In the genomic region with DNA sequence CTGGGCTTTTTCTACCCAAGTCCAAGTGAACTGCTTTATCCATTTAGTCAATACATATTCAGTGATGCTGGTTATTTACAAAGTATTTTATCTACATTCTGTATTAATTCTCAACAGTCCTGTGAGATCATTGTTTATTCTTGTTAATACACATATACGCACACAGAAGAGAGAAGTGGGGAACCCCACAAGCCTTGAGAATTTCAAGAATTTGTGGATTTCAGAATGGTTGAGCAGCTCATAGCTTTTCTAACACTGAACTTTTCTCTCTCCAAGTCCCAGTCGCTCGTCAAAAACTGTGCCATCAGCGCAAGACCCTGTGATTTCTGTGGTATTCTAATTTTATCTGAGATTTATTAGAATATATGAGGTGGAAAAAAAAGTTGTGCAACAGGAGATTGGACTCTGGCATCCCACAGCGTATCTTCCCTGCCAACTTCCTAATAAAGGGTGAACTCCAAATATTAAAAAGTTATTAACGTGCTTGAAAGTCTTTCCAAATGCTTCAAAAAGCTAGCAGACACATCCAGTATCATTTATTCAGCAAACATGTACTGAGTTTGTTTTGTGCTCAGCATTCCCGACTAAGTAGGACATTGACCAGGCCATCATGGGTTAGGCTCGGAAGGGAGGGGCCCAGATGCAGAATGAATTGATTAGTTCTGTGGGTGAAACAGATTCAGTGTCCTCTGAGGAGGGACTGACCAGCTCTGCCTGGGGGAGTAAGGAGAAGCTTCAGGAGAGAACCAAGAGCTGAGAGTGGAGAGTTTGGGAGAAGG, we compare ENCODE assay signal across 16 cellular contexts.
DNase-seq lines count a peak whose midpoint lies in the region; ATAC-seq, FAIRE-seq and TF ChIP-seq lines count a peak whose summit lies in the region.
"Had no signal": no experiment of that assay in that cellular context is flagged by ENCODE, and none has a peak within 500 bp of the region (broad histone marks: within the 10 kb centered on the region; RNA-seq: fewer than 3 reads in every experiment).

No MANE protein-coding gene starts in this region.

- H3K27me3 ChIP-seq in liver (ENCODE audit: control insufficient read depth in 4 of 4, insufficient read depth in 4 of 4, low read length in 3 of 4) (no peaks in the 10 kb centered on the region), HepG2 (ENCODE audit: control insufficient read depth in 1 of 2, insufficient read depth in 2 of 2, low read length in 2 of 2) (no peaks in the 10 kb centered on the region), hepatocyte (no peaks in the 10 kb centered on the region), sigmoid colon (no peaks in the 10 kb centered on the region)

- TF ChIP-seq EP300 in HepG2 (IDR thresholded peaks at IDR 0.05; ENCODE audit: low read depth in 2 of 2, low read length in 2 of 2) = no peak
- no peak for TF ChIP-seq EP300 in HepG2 (CRISPR knock-in tag; IDR thresholded peaks at IDR 0.05; ENCODE audit: borderline replicate concordance)
- no peak for TF ChIP-seq EP300 in sigmoid colon (IDR thresholded peaks at IDR 0.05)

- TF ChIP-seq RAD21 in liver (IDR thresholded peaks at IDR 0.05) = peak in 1 of 2 donors; percentile 43
- TF ChIP-seq RAD21 in HepG2 (CRISPR knock-in tag; IDR thresholded peaks at IDR 0.05) = no peak

- H3K79me2 ChIP-seq in HepG2 (ENCODE audit: insufficient read depth, low read length) (no peaks in the 10 kb centered on the region), hepatocyte (peaks cover 79% of the 10 kb centered on the region)

- H3K4me3 ChIP-seq in liver (ENCODE audit: low read depth in 1 of 3, low read length in 3 of 3) = no peak overlapping the region
- no peak overlapping the region for H3K4me3 ChIP-seq in HepG2 (replicated peaks in 1 of 3; ENCODE audit: insufficient read depth in 1 of 3, low read depth in 2 of 3, low read length in 3 of 3)
- no peak overlapping the region for H3K4me3 ChIP-seq in hepatocyte
- peak overlapping the region in 1 of 4 donors; percentile 15 for H3K4me3 ChIP-seq in sigmoid colon

- DNase-seq in HepG2 (ENCODE audit: low spot score) (no peak), hepatocyte (ENCODE audit: low spot score) (no peak), sigmoid colon (no peak)
- no peak for DNase-seq in stimulated activated CD8-positive, alpha-beta memory T cell treated with anti-CD3 and anti-CD28 coated beads, Interleukin-4, amount 100 ng/mL, for 48 hours
- DNase-seq: activated CD4-positive, alpha-beta memory T cell treated with anti-CD3 and anti-CD28 coated beads for 36 hours; activated effector memory CD4-positive, alpha-beta T cell treated with anti-CD3 and anti-CD28 coated beads, Interleukin-2, amount 50 U/mL, for 16 hours; NCI-H1417; NCI-H524; substantia nigra; T1000 had no signal

- no peak overlapping the region for H3K9ac ChIP-seq in liver (ENCODE audit: low read depth in 1 of 2, low read length in 2 of 2)
- H3K9ac ChIP-seq in HepG2 (ENCODE audit: insufficient read depth, low read depth, low read length) = no peak overlapping the region

- POLR2A ChIA-PET in HepG2 (lab: Yijun Ruan, JAX) = no interaction called here

- ATAC-seq in HepG2 = no peak
- ATAC-seq in GM19023 (IDR thresholded peaks at IDR 0.05; ENCODE audit: unreplicated experiment) = no peak
- no peak for ATAC-seq in HG03571 (IDR thresholded peaks at IDR 0.05; ENCODE audit: unreplicated experiment)
- no peak for ATAC-seq in HG02970 (IDR thresholded peaks at IDR 0.05; ENCODE audit: low FRiP score, unreplicated experiment)

- H3K36me3 ChIP-seq in liver (ENCODE audit: control insufficient read depth in 4 of 4, insufficient read depth in 3 of 4, low read depth in 1 of 4, low read length in 3 of 4) (no peaks in the 10 kb centered on the region), HepG2 (replicated peaks in 1 of 2; ENCODE audit: control insufficient read depth in 1 of 2, insufficient read depth in 2 of 2, low read length in 2 of 2) (no peaks in the 10 kb centered on the region), hepatocyte (replicated peaks; ENCODE audit: insufficient read depth, low read depth) (no peaks in the 10 kb centered on the region), sigmoid colon (peaks cover 0 to 8% (median 0%) of the 10 kb centered on the region in 4 donors)

- H3K9me3 ChIP-seq in liver (ENCODE audit: control insufficient read depth in 4 of 4, low read length in 3 of 4) (no peaks in the 10 kb centered on the region), HepG2 (ENCODE audit: low read length) (no peaks in the 10 kb centered on the region), hepatocyte (ENCODE audit: low read depth) (no peaks in the 10 kb centered on the region), sigmoid colon (no peaks in the 10 kb centered on the region)

- H3K4me2 ChIP-seq in HepG2 (ENCODE audit: low read depth, low read length) = no peak overlapping the region
- H3K4me2 ChIP-seq in hepatocyte = peak overlapping the region; percentile 6

- H3K27ac ChIP-seq in liver (ENCODE audit: low read depth in 1 of 2, low read length in 2 of 2) (peak overlapping the region in 1 of 2 donors; percentile 60), HepG2 (ENCODE audit: extremely low read length, insufficient read depth, low read length) (no peak overlapping the region), hepatocyte (peak overlapping the region; percentile 46), sigmoid colon (peak overlapping the region; percentile 94 to 99 (median 98))

- H4K20me1 ChIP-seq in HepG2 (ENCODE audit: insufficient read depth, low read length) = no peaks in the 10 kb centered on the region
- peaks cover 2% of the 10 kb centered on the region for H4K20me1 ChIP-seq in hepatocyte (ENCODE audit: insufficient read depth, poor library complexity, severe bottlenecking)

- H2AFZ ChIP-seq in HepG2 (ENCODE audit: low read length) (no peak overlapping the region), hepatocyte (no peak overlapping the region)

- in situ Hi-C loops in HepG2 (cut with HindIII; ENCODE audit: extremely low pct_ligation_motif_present, low pct_unique_long_range_greater_than_20kb) = no loop called here

- H3K4me1 ChIP-seq in liver (ENCODE audit: control insufficient read depth in 4 of 4, insufficient read depth in 4 of 4, low read length in 3 of 4) (peaks cover 2 to 36% (median 17%) of the 10 kb centered on the region in 4 donors), HepG2 (ENCODE audit: insufficient read depth, low read length) (0 out of 2 replicates have a peak, but pooled peaks cover 7% of the 10 kb centered on the region), hepatocyte (ENCODE audit: insufficient read depth) (peaks cover 40% of the 10 kb centered on the region), sigmoid colon (peaks cover 3 to 100% (median 95%) of the 10 kb centered on the region in 4 donors)

- no peak for TF ChIP-seq CTCF in liver (IDR thresholded peaks at IDR 0.05; ENCODE audit: low read depth, low read length, missing input control)
- no peak for TF ChIP-seq CTCF in HepG2 (CRISPR knock-in tag; IDR thresholded peaks at IDR 0.05)
- TF ChIP-seq CTCF in hepatocyte (IDR thresholded peaks at IDR 0.05; ENCODE audit: poor library complexity) = no peak
- TF ChIP-seq CTCF in sigmoid colon (IDR thresholded peaks at IDR 0.05) = no peak

- CTCF ChIA-PET in HepG2 (lab: Yijun Ruan, JAX; ENCODE audit: low intra/inter-chr PET ratio, low total read pairs) = no interaction called here

- TF ChIP-seq POLR2A in HepG2 (IDR thresholded peaks at IDR 0.05; ENCODE audit: insufficient read depth in 1 of 2, low read depth in 2 of 2, low read length in 2 of 2) (no peak), sigmoid colon (IDR thresholded peaks at IDR 0.05) (no peak)

- 46% methylated on average over 8 of the region's 8 CpGs for WGBS in liver
- 75% methylated on average over 8 of the region's 8 CpGs for WGBS in HepG2 (ENCODE audit: low lambda C conversion rate)
- WGBS in hepatocyte (ENCODE audit: low lambda C conversion rate, missing lambda C conversion rate) = 73% methylated on average over 8 of the region's 8 CpGs
- WGBS in sigmoid colon, 2 donors = 75 to 89% methylated on average over 8 of the region's 8 CpGs

- intact Hi-C loops in HepG2 (cut with micrococcal nuclease; ENCODE audit: unreplicated experiment) = no loop called here
- intact Hi-C loops in sigmoid colon (cut with DNase I) = no loop called here

- no peak for FAIRE-seq in HepG2 (lab: Jason Lieb, UNC)
- FAIRE-seq: endothelial cell of umbilical vein, RCC 7860 had no signal

- no peaks in the 10 kb centered on the region for H3K9me2 ChIP-seq in hepatocyte (replicated peaks; ENCODE audit: insufficient read depth)

- no TSS peak for BruUV-seq in HepG2 (replicated peaks; lab: Mats Ljungman, UMichigan)

TF ChIP-seq in liver, 16 proteins besides CTCF, POLR2A, EP300 and RAD21 (continues in another document):
- TF ChIP-seq EGR1 (IDR thresholded peaks at IDR 0.05; ENCODE audit: low read depth in 2 of 2) (no peak), RXRA (IDR thresholded peaks at IDR 0.05) (peak; percentile 25 to 45)
- TF ChIP-seq, protein P1, sequence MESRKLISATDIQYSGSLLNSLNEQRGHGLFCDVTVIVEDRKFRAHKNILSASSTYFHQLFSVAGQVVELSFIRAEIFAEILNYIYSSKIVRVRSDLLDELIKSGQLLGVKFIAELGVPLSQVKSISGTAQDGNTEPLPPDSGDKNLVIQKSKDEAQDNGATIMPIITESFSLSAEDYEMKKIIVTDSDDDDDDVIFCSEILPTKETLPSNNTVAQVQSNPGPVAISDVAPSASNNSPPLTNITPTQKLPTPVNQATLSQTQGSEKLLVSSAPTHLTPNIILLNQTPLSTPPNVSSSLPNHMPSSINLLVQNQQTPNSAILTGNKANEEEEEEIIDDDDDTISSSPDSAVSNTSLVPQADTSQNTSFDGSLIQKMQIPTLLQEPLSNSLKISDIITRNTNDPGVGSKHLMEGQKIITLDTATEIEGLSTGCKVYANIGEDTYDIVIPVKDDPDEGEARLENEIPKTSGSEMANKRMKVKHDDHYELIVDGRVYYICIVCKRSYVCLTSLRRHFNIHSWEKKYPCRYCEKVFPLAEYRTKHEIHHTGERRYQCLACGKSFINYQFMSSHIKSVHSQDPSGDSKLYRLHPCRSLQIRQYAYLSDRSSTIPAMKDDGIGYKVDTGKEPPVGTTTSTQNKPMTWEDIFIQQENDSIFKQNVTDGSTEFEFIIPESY (IDR thresholded peaks at IDR 0.05) = no peak

TF ChIP-seq in HepG2, 621 proteins besides CTCF, POLR2A, EP300 and RAD21:
- TF ChIP-seq NFATC3 (CRISPR knock-in tag; IDR thresholded peaks at IDR 0.05) = no peak
- no peak for TF ChIP-seq KLF13 (CRISPR knock-in tag; IDR thresholded peaks at IDR 0.05)
- no peak for TF ChIP-seq ZSCAN21 (CRISPR knock-in tag; IDR thresholded peaks at IDR 0.05; ENCODE audit: borderline replicate concordance)
- TF ChIP-seq CHD2 (IDR thresholded peaks at IDR 0.05; ENCODE audit: low read depth, low read length) = no peak
- no peak for TF ChIP-seq RXRB (CRISPR knock-in tag; IDR thresholded peaks at IDR 0.05; ENCODE audit: borderline replicate concordance)
- TF ChIP-seq ZNF782 (CRISPR knock-in tag; IDR thresholded peaks at IDR 0.05; ENCODE audit: borderline replicate concordance) = no peak
- TF ChIP-seq KAT2B (IDR thresholded peaks at IDR 0.05; ENCODE audit: borderline replicate concordance, low read depth, low read length) = no peak
- no peak for TF ChIP-seq ZNF615 (CRISPR knock-in tag; IDR thresholded peaks at IDR 0.05; ENCODE audit: borderline replicate concordance)
- TF ChIP-seq RAD51 (IDR thresholded peaks at IDR 0.05; ENCODE audit: borderline replicate concordance) = no peak
